In genomic region chr6:35302604-35303218, GRCh38 we compare ENCODE assay signal across 8 cellular contexts. TPM values are rescaled to one million over a fixed set of nuclear protein-coding genes. Genes with fewer than 3 reads are reported as not detected.
DNase-seq lines count a peak whose midpoint lies in the region; ATAC-seq and TF ChIP-seq lines count a peak whose summit lies in the region.

No MANE protein-coding gene starts in this region.

- intact Hi-C loops in dendritic cell treated with granulocyte-macrophage colony-stimulating factor and Interleukin-4, amounts not matched to agents 40 ng/mL and 50 ng/mL, for 4 days (cut with micrococcal nuclease), result no loop called here
- intact Hi-C loops in naive thymus-derived CD4-positive, alpha-beta T cell (cut with micrococcal nuclease), result loop anchor here (1.0 to 2.0 kb wide), 6 partner anchors 9 to 386 kb away; partner anchors contain the start of genes ZNF76 (in 2 of the 2), FKBP5 (in 1 of the 2) and RPL10A (in 1 of the 2)

- DNase-seq in Daoy (ENCODE audit: low read depth), result peak; percentile 79
- peak; percentile 62 to 75 (median 62) for DNase-seq in activated CD4-positive, CD25-positive, alpha-beta regulatory T cell (lab: John Stamatoyannopoulos, UW)
- DNase-seq in naive thymus-derived CD4-positive, alpha-beta T cell, result peak; percentile 52 to 90 (median 85)
- peak in 1 of 2 donors; percentile 74 for DNase-seq in suprapubic skin (ENCODE audit: low spot score in 2 of 2)
- DNase-seq in NCI-H187 (lab: John Stamatoyannopoulos, UW), result no peak

- peaks cover 27% of the 10 kb centered on the region for H3K4me1 ChIP-seq in HUES6 (ENCODE audit: control insufficient read depth, insufficient read depth, low read length)
- peaks cover 51 to 66% of the 10 kb centered on the region in 2 donors for H3K4me1 ChIP-seq in naive thymus-derived CD4-positive, alpha-beta T cell (ENCODE audit: control insufficient read depth in 2 of 2, insufficient read depth in 2 of 2, low read length in 2 of 2)
- peaks cover 64% of the 10 kb centered on the region for H3K4me1 ChIP-seq in suprapubic skin

- no peak for TF ChIP-seq POLR2A in suprapubic skin (IDR thresholded peaks at IDR 0.05)

- POLR2A ChIA-PET in naive thymus-derived CD4-positive, alpha-beta T cell (lab: Charles Lee), result interaction anchor here (0.7 to 13.7 kb wide), 11 partner anchors 9 to 301 kb away, joined by 3 to 250 read pairs (median 4); partner anchors contain the start of genes FANCE and RPL10A

- H3K36me3 Mint-ChIP-seq in dendritic cell treated with granulocyte-macrophage colony-stimulating factor and Interleukin-4, amounts not matched to agents 40 ng/mL and 50 ng/mL, for 4 days (ENCODE audit: low read depth), result peaks cover 54% of the 10 kb centered on the region
- peaks cover 6 to 56% (median 30%) of the 10 kb centered on the region in 5 donors for H3K36me3 Mint-ChIP-seq in naive thymus-derived CD4-positive, alpha-beta T cell

- no peaks in the 10 kb centered on the region for H3K27me3 Mint-ChIP-seq in dendritic cell treated with granulocyte-macrophage colony-stimulating factor and Interleukin-4, amounts not matched to agents 40 ng/mL and 50 ng/mL, for 4 days
- H3K27me3 Mint-ChIP-seq in naive thymus-derived CD4-positive, alpha-beta T cell, result no peaks in the 10 kb centered on the region

- peak overlapping the region; percentile 74 for H3K4me3 Mint-ChIP-seq in dendritic cell treated with granulocyte-macrophage colony-stimulating factor and Interleukin-4, amounts not matched to agents 40 ng/mL and 50 ng/mL, for 4 days
- H3K4me3 Mint-ChIP-seq in naive thymus-derived CD4-positive, alpha-beta T cell, result peak overlapping the region; percentile 84 to 100 (median 92)

- H3K4me3 ChIP-seq in HUES6 (ENCODE audit: low read depth, low read length) (peak overlapping the region; percentile 28; the same call in 1 of the 2 replicates), suprapubic skin (peak overlapping the region; percentile 7)
- peak overlapping the region; percentile 67 for H3K4me3 ChIP-seq in naive thymus-derived CD4-positive, alpha-beta T cell (ENCODE audit: low read length)

- no peak for TF ChIP-seq EP300 in suprapubic skin (IDR thresholded peaks at IDR 0.05)

- H3K36me3 ChIP-seq in HUES6 (ENCODE audit: control insufficient read depth, insufficient read depth, low read length), result no peaks in the 10 kb centered on the region
- H3K36me3 ChIP-seq in naive thymus-derived CD4-positive, alpha-beta T cell (ENCODE audit: control insufficient read depth in 2 of 3, insufficient read depth in 3 of 3, low read length in 3 of 3), result peaks cover 0 to 24% (median 2%) of the 10 kb centered on the region in 3 experiments
- no peaks in the 10 kb centered on the region for H3K36me3 ChIP-seq in suprapubic skin

- H3K27ac ChIP-seq in HUES6 (ENCODE audit: low read depth, low read length) (no peak overlapping the region), suprapubic skin (peak overlapping the region; percentile 65)
- peak overlapping the region; percentile 91 for H3K27ac ChIP-seq in naive thymus-derived CD4-positive, alpha-beta T cell (ENCODE audit: low read depth, low read length)

- H3K4me1 Mint-ChIP-seq in dendritic cell treated with granulocyte-macrophage colony-stimulating factor and Interleukin-4, amounts not matched to agents 40 ng/mL and 50 ng/mL, for 4 days (ENCODE audit: low read depth), result peaks cover 69% of the 10 kb centered on the region
- H3K4me1 Mint-ChIP-seq in naive thymus-derived CD4-positive, alpha-beta T cell, result peaks cover 56 to 81% (median 70%) of the 10 kb centered on the region in 7 donors

- no peaks in the 10 kb centered on the region for H3K9me3 Mint-ChIP-seq in dendritic cell treated with granulocyte-macrophage colony-stimulating factor and Interleukin-4, amounts not matched to agents 40 ng/mL and 50 ng/mL, for 4 days
- no peaks in the 10 kb centered on the region for H3K9me3 Mint-ChIP-seq in naive thymus-derived CD4-positive, alpha-beta T cell

- H3K9me3 ChIP-seq in HUES6 (ENCODE audit: control insufficient read depth, insufficient read depth, low read depth, low read length) (no peaks in the 10 kb centered on the region), suprapubic skin (no peaks in the 10 kb centered on the region)
- no peaks in the 10 kb centered on the region for H3K9me3 ChIP-seq in naive thymus-derived CD4-positive, alpha-beta T cell (ENCODE audit: control insufficient read depth in 2 of 3, low read length in 3 of 3)

- ATAC-seq in GM21423 (IDR thresholded peaks at IDR 0.05; ENCODE audit: unreplicated experiment), result peak; percentile 72
- ATAC-seq in naive thymus-derived CD4-positive, alpha-beta T cell, result peak; percentile 95

- no peak for TF ChIP-seq CTCF in suprapubic skin (IDR thresholded peaks at IDR 0.05)

- CTCF ChIA-PET in naive thymus-derived CD4-positive, alpha-beta T cell (lab: Charles Lee), result interaction anchor here (0.7 to 2.2 kb wide), 12 partner anchors 9 to 165 kb away, joined by 3 to 11 read pairs (median 4); partner anchors contain the start of gene RPL10A

- peak overlapping the region; percentile 78 for H3K27ac Mint-ChIP-seq in dendritic cell treated with granulocyte-macrophage colony-stimulating factor and Interleukin-4, amounts not matched to agents 40 ng/mL and 50 ng/mL, for 4 days
- peak overlapping the region; percentile 91 to 100 (median 98) for H3K27ac Mint-ChIP-seq in naive thymus-derived CD4-positive, alpha-beta T cell

- H3K9ac ChIP-seq in HUES6 (ENCODE audit: low read length), result no peak overlapping the region

- WGBS in suprapubic skin, result 28% methylated on average over 5 of the region's 6 CpGs

- no peaks in the 10 kb centered on the region for H3K27me3 ChIP-seq in HUES6 (ENCODE audit: control insufficient read depth, insufficient read depth, low read length)
- H3K27me3 ChIP-seq in naive thymus-derived CD4-positive, alpha-beta T cell (ENCODE audit: control insufficient read depth in 2 of 2, insufficient read depth in 2 of 2, low read length in 2 of 2), result no peaks in the 10 kb centered on the region
- no peaks in the 10 kb centered on the region for H3K27me3 ChIP-seq in suprapubic skin

RNA-seq across cellular contexts. Expression of gene DEF6, which starts 5.1 kb away (rescaled TPM):
- 20.0 and 23.6 TPM in 2 replicates for total RNA-seq in Daoy (2014; rRNA removed; shearing (Covaris generic))
- 100 to 1,000 TPM; 219 to 250 (median 225) TPM for total RNA-seq in naive thymus-derived CD4-positive, alpha-beta T cell
- 100 to 1,000 TPM; 113 to 234 TPM for polyA plus RNA-seq in naive thymus-derived CD4-positive, alpha-beta T cell
- 10 to 100 TPM; 28.0 to 99.9 (median 35.5) TPM for total RNA-seq in suprapubic skin

RNA-seq across cellular contexts. Expression of gene PPARD, which starts 39.6 kb away (rescaled TPM):
- 2.9 and 5.6 TPM in 2 replicates for total RNA-seq in Daoy (2014; rRNA removed; shearing (Covaris generic))
- total RNA-seq in naive thymus-derived CD4-positive, alpha-beta T cell, result 10 to 100 TPM; 29.3 to 47.1 (median 36.0) TPM
- 10 to 100 TPM in 1 of 2 donors, 1 to 10 TPM in 1; 7.3 to 20.2 TPM for polyA plus RNA-seq in naive thymus-derived CD4-positive, alpha-beta T cell
- 10 to 100 TPM; 23.4 to 31.4 (median 26.9) TPM for total RNA-seq in suprapubic skin

RNA-seq across cellular contexts. Expression of gene ZNF76, which starts 43.2 kb away (rescaled TPM):
- 9.1 and 12.5 TPM in 2 replicates for total RNA-seq in Daoy (2014; rRNA removed; shearing (Covaris generic))
- 100 to 1,000 TPM in 2 of 5 experiments, 10 to 100 TPM in 3; 44.4 to 110 (median 77.2) TPM for total RNA-seq in naive thymus-derived CD4-positive, alpha-beta T cell
- polyA plus RNA-seq in naive thymus-derived CD4-positive, alpha-beta T cell, result 10 to 100 TPM; 20.6 to 42.0 TPM
- total RNA-seq in suprapubic skin, result 10 to 100 TPM; 19.6 to 52.5 (median 27.5) TPM

Comparison
In these comparisons a context has a peak if more than half of its experiments do, and no peak if none do; other contexts are left out.
1. DNase-seq: peak in Daoy (single experiment), activated CD4-positive, CD25-positive, alpha-beta regulatory T cell (4 of 4) and naive thymus-derived CD4-positive, alpha-beta T cell (9 of 9); none in NCI-H187 (0 of 2).
2. H3K4me3 ChIP-seq: peak in every context shown above with its lines; median percentile 67 in naive thymus-derived CD4-positive, alpha-beta T cell; 28 in HUES6; 7 in suprapubic skin.